Comparison of ENCODE assay signal across 8 cellular contexts in genomic region chr9:68356370-68357118, GRCh38. TPM values are rescaled to one million over a fixed set of nuclear protein-coding genes. Genes with fewer than 3 reads are reported as not detected.
DNase-seq lines count a peak whose midpoint lies in the region; ATAC-seq and TF ChIP-seq lines count a peak whose summit lies in the region.
"Not testable (repeated sequence)": the region's sequence is repeated elsewhere in the genome, so short reads cannot be mapped to it uniquely, and the experiment has no call there.

Gene PGM5 (plus strand): TSS chr9:68356611. CDS start chr9:68357128, 517 bp downstream.

- H3K27ac Mint-ChIP-seq in CD8-positive, alpha-beta memory T cell, result peak within 1 kb of the TSS in 1 of 8 donors; percentile 53

- not testable (repeated sequence) for H3K4me3 ChIP-seq in CD8-positive, alpha-beta memory T cell (ENCODE audit: low read length)
- H3K4me3 ChIP-seq in adrenal gland (peak within 1 kb of the TSS; percentile 68 to 95 (median 94)), esophagus squamous epithelium (peak within 1 kb of the TSS; percentile 27 to 74 (median 57)), testis (peak within 1 kb of the TSS; percentile 66 to 71)

- 0 to 1% (median 1%) methylated on average over 13 to 57 of the region's 58 CpGs for WGBS in adrenal gland, 4 donors
- WGBS in esophagus squamous epithelium, 2 donors, result 0% methylated on average over 2 to 15 of the region's 58 CpGs
- WGBS in testis, 2 donors, result 1% methylated on average over 36 to 50 of the region's 58 CpGs

- not testable (repeated sequence) for H3K9me3 ChIP-seq in CD8-positive, alpha-beta memory T cell (ENCODE audit: low read length); adrenal gland (replicated peaks in 1 of 3); esophagus squamous epithelium; testis

- not testable (repeated sequence) for H3K27ac ChIP-seq in CD8-positive, alpha-beta memory T cell (ENCODE audit: low read depth, low read length)
- H3K27ac ChIP-seq in adrenal gland (peak within 1 kb of the TSS in 4 of 5 donors; percentile 68 to 92 (median 82)), esophagus squamous epithelium (peak within 1 kb of the TSS; percentile 70 to 90 (median 85)), testis (peak within 1 kb of the TSS; percentile 44 to 72)

- H3K36me3 Mint-ChIP-seq in CD8-positive, alpha-beta memory T cell, result not testable (repeated sequence)

- TF ChIP-seq CTCF in adrenal gland (IDR thresholded peaks at IDR 0.05); esophagus squamous epithelium (IDR thresholded peaks at IDR 0.05); omental fat pad (IDR thresholded peaks at IDR 0.05); testis (IDR thresholded peaks at IDR 0.05): not testable (repeated sequence)

- intact Hi-C loops in adrenal gland (cut with DNase I); esophagus squamous epithelium (cut with DNase I); testis (cut with DNase I; ENCODE audit: low total_unique reads): not testable (repeated sequence)

- not testable (repeated sequence) for DNase-seq in CD8-positive, alpha-beta memory T cell; esophagus squamous epithelium (lab: John Stamatoyannopoulos, UW); omental fat pad (ENCODE audit: low spot score)
- peak; percentile 19 for DNase-seq in RPMI8226
- peak; percentile 55 to 65 (median 60) for DNase-seq in adrenal gland
- peak; percentile 4 for DNase-seq in kidney tubule cell (ENCODE audit: low spot score)
- peak; percentile 17 for DNase-seq in testis

- not testable (repeated sequence) for H3K4me1 ChIP-seq in CD8-positive, alpha-beta memory T cell (ENCODE audit: insufficient read depth, low read length); adrenal gland (replicated peaks in 1 of 2); esophagus squamous epithelium; testis

- H3K36me3 ChIP-seq in CD8-positive, alpha-beta memory T cell (ENCODE audit: insufficient read depth, low read length); adrenal gland (replicated peaks in 1 of 2); esophagus squamous epithelium; testis (ENCODE audit: low read depth, missing control alignments): not testable (repeated sequence)

- peaks cover 15 to 17% of the 10 kb centered on the region in 2 donors for H3K27me3 Mint-ChIP-seq in CD8-positive, alpha-beta memory T cell

- not testable (repeated sequence) for H3K27me3 ChIP-seq in CD8-positive, alpha-beta memory T cell (ENCODE audit: insufficient read depth, low read length, poor library complexity, severe bottlenecking); adrenal gland; testis
- peaks cover 0 to 26% (median 0%) of the 10 kb centered on the region in 4 donors for H3K27me3 ChIP-seq in esophagus squamous epithelium

- CTCF ChIA-PET in CD8-positive, alpha-beta memory T cell (lab: Charles Lee), result not testable (repeated sequence)

- peak within 1 kb of the TSS in 6 of 7 donors; percentile 15 to 72 (median 53) for H3K4me3 Mint-ChIP-seq in CD8-positive, alpha-beta memory T cell

- H3K9me3 Mint-ChIP-seq in CD8-positive, alpha-beta memory T cell, result not testable (repeated sequence)

- TF ChIP-seq POLR2A in adrenal gland (IDR thresholded peaks at IDR 0.05) (peak; percentile 11 to 77), esophagus squamous epithelium (IDR thresholded peaks at IDR 0.05) (peak in 1 of 4 donors; percentile 72)
- not testable (repeated sequence) for TF ChIP-seq POLR2A in testis (IDR thresholded peaks at IDR 0.05)

- peak; percentile 62 for ATAC-seq in GM21723 (IDR thresholded peaks at IDR 0.05; ENCODE audit: unreplicated experiment)
- ATAC-seq in omental fat pad (ENCODE audit: low FRiP score), result peak; percentile 85

- H3K4me1 Mint-ChIP-seq in CD8-positive, alpha-beta memory T cell, result not testable (repeated sequence)

- POLR2A ChIA-PET in CD8-positive, alpha-beta memory T cell (lab: Charles Lee), result not testable (repeated sequence)

RNA-seq across cellular contexts. Expression of gene PGM5, which starts in this region (rescaled TPM):
- total RNA-seq in CD8-positive, alpha-beta memory T cell, result not detected
- not detected for polyA plus RNA-seq in CD8-positive, alpha-beta memory T cell
- total RNA-seq in adrenal gland (100 to 1,000 TPM in 7 of 8 donors, 10 to 100 TPM in 1; 70.7 to 244 (median 152) TPM), esophagus squamous epithelium (100 to 1,000 TPM in 1 of 4 donors, 10 to 100 TPM in 1, 1 to 10 TPM in 2; 4.5 to 112 (median 20.8) TPM), omental fat pad (10 to 100 TPM; 18.1 to 63.7 (median 26.3) TPM), testis (10 to 100 TPM in 1 of 2 donors, 1 to 10 TPM in 1; 9.3 to 10.4 TPM)
- polyA plus RNA-seq in adrenal gland (10 to 100 TPM; 27.3 to 43.6 (median 28.3) TPM), testis (ENCODE audit: insufficient read depth, low read depth, low replicate concordance) (19.4 TPM)

Comparison
In these comparisons a context has a peak if more than half of its experiments do, and no peak if none do; other contexts are left out.
1. RNA of gene PGM5 (total RNA-seq): 70.7 to 244 TPM in adrenal gland, 18.1 to 63.7 TPM in omental fat pad, 4.5 to 112 TPM in esophagus squamous epithelium and 9.3 to 10.4 TPM in testis; not detected in CD8-positive, alpha-beta memory T cell; every median in the first group is over 4 times any median in the second.
2. RNA of gene PGM5 (polyA plus RNA-seq): 27.3 to 43.6 TPM in adrenal gland and 19.4 TPM in testis (single experiment); not detected in CD8-positive, alpha-beta memory T cell (single experiment); every median in the first group is over 10 times any median in the second.